Comparison of ENCODE assay signal across 23 cellular contexts in genomic region chr18:44961288-44961687, GRCh38.
"Had no signal": no experiment of that assay in that cellular context is flagged by ENCODE, and none has a peak within 500 bp of the region (broad histone marks: within the 10 kb centered on the region; RNA-seq: fewer than 3 reads in every experiment).

No MANE protein-coding gene starts in this region.

- H3K4me3 Mint-ChIP-seq: activated CD4-positive, alpha-beta memory T cell treated with anti-CD3 and anti-CD28 coated beads for 36 hours; activated CD4-positive, alpha-beta T cell treated with anti-CD3 and anti-CD28 coated beads for 36 hours; activated T-helper 1 cell treated with anti-CD3 and anti-CD28 coated beads, Interleukin-12 subunit alpha, Interleukin-12 subunit beta, Interleukin-2, Interleukin-4 antibody, amounts not matched to agents 30 ng/mL and 10 ng/mL and 1 ng/mL, durations not matched to agents 14 hours and 24 hours and 36 hours; immature natural killer cell; neural crest cell; stimulated activated naive CD8-positive, alpha-beta T cell treated with anti-CD3 and anti-CD28 coated beads, Interleukin-15, Interleukin-2, amounts not matched to agents 100 ng/mL and 50 ng/mL, for 24 hours had no signal

- H3K36me3 ChIP-seq: adrenal gland, breast epithelium, heart left ventricle, left ventricle myocardium inferior, prostate gland, suprapubic skin, transverse colon, uterus had no signal

- H3K27ac Mint-ChIP-seq: activated CD4-positive, alpha-beta memory T cell treated with anti-CD3 and anti-CD28 coated beads for 36 hours; activated CD4-positive, alpha-beta T cell treated with anti-CD3 and anti-CD28 coated beads for 36 hours; activated naive CD4-positive, alpha-beta T cell treated with anti-CD3 and anti-CD28 coated beads, Interleukin-2, amount 50 U/mL, for 72 hours; activated T-helper 1 cell treated with anti-CD3 and anti-CD28 coated beads, Interleukin-12 subunit alpha, Interleukin-12 subunit beta, Interleukin-2, Interleukin-4 antibody, amounts not matched to agents 30 ng/mL and 10 ng/mL and 1 ng/mL, durations not matched to agents 14 hours and 24 hours and 36 hours; immature natural killer cell; stimulated activated naive CD8-positive, alpha-beta T cell treated with anti-CD3 and anti-CD28 coated beads, Interleukin-15, Interleukin-2, amounts not matched to agents 100 ng/mL and 50 ng/mL, for 24 hours had no signal

- H3K4me1 Mint-ChIP-seq: activated CD4-positive, alpha-beta T cell treated with anti-CD3 and anti-CD28 coated beads for 36 hours; immature natural killer cell had no signal

- H3K4me3 ChIP-seq: adrenal gland, breast epithelium, gastroesophageal sphincter, heart left ventricle, left ventricle myocardium inferior, prostate gland, suprapubic skin, transverse colon, uterus had no signal

- ATAC-seq: activated CD4-positive, alpha-beta T cell treated with anti-CD3 and anti-CD28 coated beads for 36 hours; activated naive CD4-positive, alpha-beta T cell treated with anti-CD3 and anti-CD28 coated beads, Interleukin-2, amount 50 U/mL, for 72 hours; gastroesophageal sphincter; heart left ventricle; right cardiac atrium had no signal

- H3K36me3 Mint-ChIP-seq: activated CD4-positive, alpha-beta memory T cell treated with anti-CD3 and anti-CD28 coated beads for 36 hours; activated naive CD4-positive, alpha-beta T cell treated with anti-CD3 and anti-CD28 coated beads, Interleukin-2, amount 50 U/mL, for 72 hours had no signal

- H3K27me3 ChIP-seq: adrenal gland, breast epithelium, gastroesophageal sphincter, heart left ventricle, suprapubic skin, transverse colon, uterus had no signal

- DNase-seq: activated CD4-positive, alpha-beta memory T cell treated with anti-CD3 and anti-CD28 coated beads for 36 hours; activated CD4-positive, alpha-beta T cell treated with anti-CD3 and anti-CD28 coated beads for 36 hours; activated gamma-delta T cell treated with Interleukin-2 at 50 U/mL for 16 hours; activated T-cell treated with anti-CD3 and anti-CD28 coated beads for 4 hours; adrenal gland; cortex of kidney; heart left ventricle; immature natural killer cell; kidney glomerular epithelial cell; left ventricle myocardium inferior; mammary epithelial cell; right cardiac atrium; stimulated activated CD4-positive, alpha-beta T cell treated with anti-CD3 and anti-CD28 coated beads, Interleukin-2, amount 100 ng/mL, for 24 hours; transverse colon; uterus had no signal

- H3K27me3 Mint-ChIP-seq: stimulated activated naive CD8-positive, alpha-beta T cell treated with anti-CD3 and anti-CD28 coated beads, Interleukin-15, Interleukin-2, amounts not matched to agents 100 ng/mL and 50 ng/mL, for 24 hours had no signal

- H3K4me1 ChIP-seq: breast epithelium, suprapubic skin, uterus had no signal

- H3K9me3 Mint-ChIP-seq: activated CD4-positive, alpha-beta memory T cell treated with anti-CD3 and anti-CD28 coated beads for 36 hours; activated T-helper 1 cell treated with anti-CD3 and anti-CD28 coated beads, Interleukin-12 subunit alpha, Interleukin-12 subunit beta, Interleukin-2, Interleukin-4 antibody, amounts not matched to agents 30 ng/mL and 10 ng/mL and 1 ng/mL, durations not matched to agents 14 hours and 24 hours and 36 hours; immature natural killer cell; neural crest cell; stimulated activated naive CD8-positive, alpha-beta T cell treated with anti-CD3 and anti-CD28 coated beads, Interleukin-15, Interleukin-2, amounts not matched to agents 100 ng/mL and 50 ng/mL, for 24 hours had no signal

- H3K27ac ChIP-seq: adrenal gland, breast epithelium, gastroesophageal sphincter, heart left ventricle, left ventricle myocardium inferior, prostate gland, suprapubic skin, transverse colon, uterus had no signal

- H3K9me3 ChIP-seq: adrenal gland, breast epithelium, gastroesophageal sphincter, heart left ventricle, left ventricle myocardium inferior, prostate gland, suprapubic skin, transverse colon, uterus had no signal
